Comparison of ENCODE assay signal across 14 cellular contexts in the genomic region with DNA sequence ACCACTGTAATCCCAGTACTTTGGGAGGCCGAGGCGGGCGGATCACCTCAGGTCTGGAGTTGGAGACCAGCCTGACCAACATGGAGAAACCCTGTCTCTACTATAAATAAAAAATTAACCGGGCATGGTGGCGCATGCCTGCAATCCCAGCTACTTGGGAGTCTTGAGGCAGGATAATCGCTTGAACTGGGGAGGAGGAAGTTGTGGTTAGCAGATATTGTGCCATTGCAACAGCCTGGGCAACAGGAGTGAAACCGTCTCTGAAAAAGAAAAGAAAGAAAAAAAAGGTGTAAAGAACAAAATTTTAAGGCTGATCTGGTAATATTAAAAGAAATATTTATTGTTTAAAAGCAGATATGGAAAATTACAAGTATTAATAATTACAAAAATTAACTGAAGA. TPM values are rescaled to one million over a fixed set of nuclear protein-coding genes. Genes with fewer than 3 reads are reported as not detected.
"Had no signal": no experiment of that assay in that cellular context is flagged by ENCODE, and none has a peak within 500 bp of the region (broad histone marks: within the 10 kb centered on the region; RNA-seq: fewer than 3 reads in every experiment).

No MANE protein-coding gene starts in this region.

- H3K9me3 ChIP-seq: heart left ventricle, thoracic aorta had no signal

- H3K27me3 ChIP-seq: heart left ventricle had no signal

- DNase-seq: activated CD4-positive, alpha-beta T cell treated with anti-CD3 and anti-CD28 coated beads for 36 hours; activated CD8-positive, alpha-beta memory T cell treated with anti-CD3 and anti-CD28 coated beads, Interleukin-2, amount 50 U/mL, for 4 hours; activated CD8-positive, alpha-beta T cell treated with anti-CD3 and anti-CD28 coated beads for 36 hours; heart left ventricle; mammary epithelial cell; naive thymus-derived CD4-positive, alpha-beta T cell; posterior cingulate gyrus; stimulated activated CD4-positive, alpha-beta T cell treated with anti-CD3 and anti-CD28 coated beads, Interleukin-4, amount 100 ng/mL, for 4 hours; stimulated activated naive CD8-positive, alpha-beta T cell treated with anti-CD3 and anti-CD28 coated beads, Interleukin-15, amount 100 ng/mL, for 72 hours; WERI-Rb-1 had no signal

- H3K27ac ChIP-seq: heart left ventricle, skin epidermis, thoracic aorta, WERI-Rb-1 had no signal

- H3K4me3 ChIP-seq: heart left ventricle, skin epidermis, thoracic aorta had no signal

- H3K4me1 ChIP-seq: heart left ventricle had no signal

- ATAC-seq: activated CD4-positive, alpha-beta T cell treated with anti-CD3 and anti-CD28 coated beads for 36 hours; activated CD8-positive, alpha-beta T cell treated with anti-CD3 and anti-CD28 coated beads for 36 hours; heart left ventricle; naive thymus-derived CD4-positive, alpha-beta T cell; stimulated activated naive CD8-positive, alpha-beta T cell treated with anti-CD3 and anti-CD28 coated beads, Interleukin-15, amount 100 ng/mL, for 72 hours had no signal

- H3K36me3 ChIP-seq: heart left ventricle, thoracic aorta, WERI-Rb-1 had no signal

RNA-seq across cellular contexts. Expression of gene ZNF804A, which starts 29.7 kb away (rescaled TPM):
- total RNA-seq: activated CD4-positive, alpha-beta T cell treated with anti-CD3 and anti-CD28 coated beads for 36 hours; activated CD8-positive, alpha-beta T cell treated with anti-CD3 and anti-CD28 coated beads for 36 hours; cardiac septum; endothelial cell of umbilical vein; mammary epithelial cell had no signal
- polyA plus RNA-seq: mammary epithelial cell; naive thymus-derived CD4-positive, alpha-beta T cell had no signal
